25 cellular contexts compared by ENCODE assay signal in the genomic region with DNA sequence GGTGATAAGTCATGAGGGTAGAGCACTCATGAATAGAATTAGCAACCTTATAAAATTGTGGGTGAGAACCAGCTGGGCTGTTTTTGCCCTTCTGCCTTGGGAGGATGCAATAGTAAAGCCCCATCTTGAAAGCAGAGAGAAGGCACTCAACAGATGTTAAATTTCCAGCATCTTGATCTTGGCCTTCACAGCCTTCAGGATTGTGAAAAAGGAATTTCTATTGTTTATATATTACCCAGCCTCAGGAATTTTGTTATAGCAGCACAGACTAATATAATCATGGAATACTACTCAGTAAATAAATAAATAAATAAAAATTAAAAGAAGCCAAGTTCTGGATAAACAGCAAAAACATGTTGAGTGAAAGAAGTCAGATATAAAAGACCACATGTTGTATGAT.
"Had no signal": no experiment of that assay in that cellular context is flagged by ENCODE, and none has a peak within 500 bp of the region (broad histone marks: within the 10 kb centered on the region; RNA-seq: fewer than 3 reads in every experiment).

No MANE protein-coding gene starts in this region.

- H3K4me3 Mint-ChIP-seq: immature natural killer cell; naive thymus-derived CD4-positive, alpha-beta T cell; natural killer cell treated with Interleukin-12 subunit alpha and Interleukin-12 subunit beta and Interleukin-15 and Interleukin-18, amount 100 ng/mL, for 72 hours; stimulated activated naive B cell treated with anti-CD40 and anti-IgM and Interleukin-4, amounts not matched to agents 10 μg/mL and 1 μg/mL and 100 μg/mL, for 72 hours had no signal

- H3K27ac Mint-ChIP-seq: immature natural killer cell; naive thymus-derived CD4-positive, alpha-beta T cell; natural killer cell treated with Interleukin-12 subunit alpha and Interleukin-12 subunit beta and Interleukin-15 and Interleukin-18, amount 100 ng/mL, for 72 hours; progenitor cell of endocrine pancreas; stimulated activated naive B cell treated with anti-CD40 and anti-IgM and Interleukin-4, amounts not matched to agents 10 μg/mL and 1 μg/mL and 100 μg/mL, for 72 hours had no signal

- H3K36me3 Mint-ChIP-seq: naive thymus-derived CD4-positive, alpha-beta T cell; stimulated activated naive B cell treated with anti-CD40 and anti-IgM and Interleukin-4, amounts not matched to agents 10 μg/mL and 1 μg/mL and 100 μg/mL, for 72 hours had no signal

- H3K4me3 ChIP-seq: left ventricle myocardium inferior, lung, mucosa of descending colon, ovary, right atrium auricular region, right lobe of liver, stomach, testis, thyroid gland, transverse colon, upper lobe of left lung, vagina had no signal

- H3K4me1 Mint-ChIP-seq: immature natural killer cell; naive thymus-derived CD4-positive, alpha-beta T cell; stimulated activated naive B cell treated with anti-CD40 and anti-IgM and Interleukin-4, amounts not matched to agents 10 μg/mL and 1 μg/mL and 100 μg/mL, for 72 hours had no signal

- ATAC-seq: left colon; mucosa of descending colon; naive thymus-derived CD4-positive, alpha-beta T cell; natural killer cell treated with Interleukin-12 subunit alpha and Interleukin-12 subunit beta and Interleukin-15 and Interleukin-18, amount 100 ng/mL, for 72 hours; right lobe of liver; stimulated activated naive B cell treated with anti-CD40 and anti-IgM and Interleukin-4, amounts not matched to agents 10 μg/mL and 1 μg/mL and 100 μg/mL, for 72 hours; stimulated activated naive CD8-positive, alpha-beta T cell treated with anti-CD3 and anti-CD28 coated beads, Interleukin-15, Interleukin-2, amounts not matched to agents 100 U/mL and 50 U/mL, for 24 hours had no signal

- H3K9me3 ChIP-seq: left ventricle myocardium inferior, mucosa of descending colon, ovary, right atrium auricular region, right lobe of liver, stomach, testis, thyroid gland, transverse colon, upper lobe of left lung, vagina had no signal

- H3K27me3 ChIP-seq: ovary, right atrium auricular region, right lobe of liver, stomach, testis, thyroid gland, transverse colon, upper lobe of left lung, vagina had no signal

- H3K27ac ChIP-seq: left ventricle myocardium inferior, ovary, right atrium auricular region, right lobe of liver, stomach, testis, thyroid gland, transverse colon, upper lobe of left lung, vagina had no signal

- DNase-seq: immature natural killer cell; kidney; left colon; left ventricle myocardium inferior; midbrain; mucosa of descending colon; naive thymus-derived CD4-positive, alpha-beta T cell; ovary; right lobe of liver; stimulated activated CD4-positive, alpha-beta T cell treated with anti-CD3 and anti-CD28 coated beads, Interleukin-12 subunit alpha, Interleukin-12 subunit beta, amount 100 ng/mL, for 4 hours; stimulated activated CD4-positive, alpha-beta T cell treated with anti-CD3 and anti-CD28 coated beads, Interleukin-15, amount 100 ng/mL, for 24 hours; stimulated activated CD4-positive, alpha-beta T cell treated with anti-CD3 and anti-CD28 coated beads, Interleukin-2, amount 100 ng/mL, for 24 hours; stimulated activated CD4-positive, alpha-beta T cell treated with anti-CD3 and anti-CD28 coated beads, Interleukin-4, amount 100 ng/mL, for 1 hour; stimulated activated naive B cell treated with anti-CD40 and anti-IgM and Interleukin-4, amounts not matched to agents 10 μg/mL and 1 μg/mL and 100 μg/mL, for 72 hours; stimulated activated naive CD8-positive, alpha-beta T cell treated with anti-CD3 and anti-CD28 coated beads, Interleukin-15, Interleukin-2, amounts not matched to agents 100 U/mL and 50 U/mL, for 24 hours; stomach; testis; thyroid gland; transverse colon; upper lobe of left lung had no signal

- H3K4me1 ChIP-seq: left ventricle myocardium inferior, right atrium auricular region, right lobe of liver, stomach, testis, thyroid gland, transverse colon, upper lobe of left lung, vagina had no signal

- H3K9me3 Mint-ChIP-seq: stimulated activated naive B cell treated with anti-CD40 and anti-IgM and Interleukin-4, amounts not matched to agents 10 μg/mL and 1 μg/mL and 100 μg/mL, for 72 hours had no signal

- H3K27me3 Mint-ChIP-seq: natural killer cell treated with Interleukin-12 subunit alpha and Interleukin-12 subunit beta and Interleukin-15 and Interleukin-18, amount 100 ng/mL, for 72 hours; progenitor cell of endocrine pancreas; stimulated activated naive B cell treated with anti-CD40 and anti-IgM and Interleukin-4, amounts not matched to agents 10 μg/mL and 1 μg/mL and 100 μg/mL, for 72 hours had no signal

- H3K36me3 ChIP-seq: left ventricle myocardium inferior, ovary, right atrium auricular region, right lobe of liver, stomach, thyroid gland, transverse colon, upper lobe of left lung, vagina had no signal
